6 cellular contexts compared by ENCODE assay signal in genomic region chr12:57429473-57430116, GRCh38. TPM values are rescaled to one million over a fixed set of nuclear protein-coding genes. Genes with fewer than 3 reads are reported as not detected.
A peak's percentile ranks its signal among the peaks of the same experiment; 100 is the strongest.
DNase-seq lines count a peak whose midpoint lies in the region; TF ChIP-seq lines count a peak whose summit lies in the region.

No MANE protein-coding gene starts in this region.

- H3K4me1 ChIP-seq in mesendoderm (ENCODE audit: control insufficient read depth, low read depth, low read length) = no peaks in the 10 kb centered on the region

- H3K4me1 Mint-ChIP-seq in activated CD4-positive, alpha-beta memory T cell treated with anti-CD3 and anti-CD28 coated beads, Interleukin-2, amount 10 ng/mL, durations not matched to agents 7 days and 5 days = peaks cover 37% of the 10 kb centered on the region

- H3K27me3 Mint-ChIP-seq in activated CD4-positive, alpha-beta memory T cell treated with anti-CD3 and anti-CD28 coated beads, Interleukin-2, amount 10 ng/mL, durations not matched to agents 7 days and 5 days = no peaks in the 10 kb centered on the region

- H2BK5ac ChIP-seq in mesendoderm (ENCODE audit: low read length) = no peak overlapping the region

- no peak for TF ChIP-seq CTCF in GM06990 (IDR thresholded peaks at IDR 0.05; ENCODE audit: insufficient read depth, low read length, poor library complexity, severe bottlenecking)

- CTCF ChIA-PET in activated CD4-positive, alpha-beta memory T cell treated with anti-CD3 and anti-CD28 coated beads, Interleukin-2, amount 10 ng/mL, durations not matched to agents 7 days and 5 days (lab: Charles Lee) = interaction anchor here (0.7 to 1.9 kb wide), 10 partner anchors 20 to 301 kb away, joined by 3 to 13 read pairs (median 6); partner anchors contain the start of genes INHBE and LRP1

- POLR2A ChIA-PET in activated CD4-positive, alpha-beta memory T cell treated with anti-CD3 and anti-CD28 coated beads, Interleukin-2, amount 10 ng/mL, durations not matched to agents 7 days and 5 days (lab: Charles Lee) = interaction anchor here (0.6 to 1.8 kb wide), 17 partner anchors 9 to 352 kb away, joined by 3 to 11 read pairs (median 4); partner anchors contain the start of genes ARHGAP9, GLI1 and STAT6

- H3K9ac ChIP-seq in mesendoderm (ENCODE audit: low read length) = peak overlapping the region; percentile 81

- H4K8ac ChIP-seq in mesendoderm (ENCODE audit: low read depth, low read length) = no peak overlapping the region

- H2BK15ac ChIP-seq in mesendoderm (replicated peaks; ENCODE audit: low read depth) = no peak overlapping the region

- H3K36me3 ChIP-seq in GM06990 (ENCODE audit: control insufficient read depth, insufficient read depth, low read length) = 0 out of 2 replicates have a peak, but pooled peaks cover 1% of the 10 kb centered on the region
- no peaks in the 10 kb centered on the region for H3K36me3 ChIP-seq in mesendoderm (ENCODE audit: control insufficient read depth, insufficient read depth, low read length)

- H3K18ac ChIP-seq in mesendoderm (ENCODE audit: low read length) = peak overlapping the region; percentile 99

- H3K4me2 ChIP-seq in mesendoderm (ENCODE audit: low read length) = peak overlapping the region; percentile 77

- no peak overlapping the region for H3K4ac ChIP-seq in mesendoderm (ENCODE audit: low read depth, low read length)

- H3K4me3 Mint-ChIP-seq in activated CD4-positive, alpha-beta memory T cell treated with anti-CD3 and anti-CD28 coated beads, Interleukin-2, amount 10 ng/mL, durations not matched to agents 7 days and 5 days = peak overlapping the region; percentile 99

- H3K4me3 ChIP-seq in GM06990 (replicated peaks; ENCODE audit: low read depth, low read length) (peak overlapping the region; percentile 81), mesendoderm (ENCODE audit: low read length) (peak overlapping the region; percentile 65)

- no peak overlapping the region for H2BK120ac ChIP-seq in mesendoderm (ENCODE audit: low read depth, low read length)

- no peak overlapping the region for H3K23ac ChIP-seq in mesendoderm (ENCODE audit: low read length)

- peak overlapping the region; percentile 99 for H3K27ac Mint-ChIP-seq in activated CD4-positive, alpha-beta memory T cell treated with anti-CD3 and anti-CD28 coated beads, Interleukin-2, amount 10 ng/mL, durations not matched to agents 7 days and 5 days

- peaks cover 2% of the 10 kb centered on the region for H3K79me1 ChIP-seq in mesendoderm (ENCODE audit: low read length)

- H4K5ac ChIP-seq in mesendoderm (ENCODE audit: low read length) = no peak overlapping the region

- H3K36me3 Mint-ChIP-seq in activated CD4-positive, alpha-beta memory T cell treated with anti-CD3 and anti-CD28 coated beads, Interleukin-2, amount 10 ng/mL, durations not matched to agents 7 days and 5 days (ENCODE audit: low read depth) = peaks cover 17% of the 10 kb centered on the region

- DNase-seq in GM06990 (ENCODE audit: extremely low read depth, insufficient read length) (no peak), mesendoderm (no peak), DMS153 treated with DMSO at 0.1 percent for 48 hours (lab: John Stamatoyannopoulos, UW; ENCODE audit: unreplicated experiment) (no peak), NCI-H526 treated with DMSO at 0.1 percent for 48 hours (lab: John Stamatoyannopoulos, UW) (no peak), NCI-H1092 treated with DMSO at 0.1 percent for 48 hours (lab: John Stamatoyannopoulos, UW) (no peak)
- DNase-seq in activated CD4-positive, alpha-beta memory T cell treated with anti-CD3 and anti-CD28 coated beads, Interleukin-2, amount 10 ng/mL, durations not matched to agents 7 days and 5 days = no peak

- H3K79me2 ChIP-seq in mesendoderm (ENCODE audit: control insufficient read depth, insufficient read depth, low read length) = peaks cover 4% of the 10 kb centered on the region

- H3K27ac ChIP-seq in mesendoderm (ENCODE audit: low read depth, low read length) = no peak overlapping the region

- H2AK5ac ChIP-seq in mesendoderm (ENCODE audit: low read length) = no peak overlapping the region

- WGBS in mesendoderm (ENCODE audit: extremely low coverage, insufficient coverage, low lambda C conversion rate) = no CpG with 5 or more reads among the region's 9 CpGs

- H3K56ac ChIP-seq in mesendoderm (ENCODE audit: low read length) = peak overlapping the region; percentile 92

- H3K9me3 Mint-ChIP-seq in activated CD4-positive, alpha-beta memory T cell treated with anti-CD3 and anti-CD28 coated beads, Interleukin-2, amount 10 ng/mL, durations not matched to agents 7 days and 5 days = no peaks in the 10 kb centered on the region

- no peaks in the 10 kb centered on the region for H3K27me3 ChIP-seq in GM06990 (replicated peaks; ENCODE audit: control insufficient read depth, insufficient read depth, low read length)
- H3K27me3 ChIP-seq in mesendoderm (ENCODE audit: insufficient read depth, low read length, poor library complexity) = no peaks in the 10 kb centered on the region

RNA-seq across cellular contexts. Expression of gene R3HDM2, which starts 1.2 kb away (rescaled TPM):
- total RNA-seq in activated CD4-positive, alpha-beta memory T cell treated with anti-CD3 and anti-CD28 coated beads, Interleukin-2, amount 10 ng/mL, durations not matched to agents 7 days and 5 days = 10 to 100 TPM; 70.2 to 71.5 TPM
- polyA plus RNA-seq in mesendoderm (2013, experiment 1 of 2) = 14.4 TPM
- polyA plus RNA-seq in mesendoderm (2013, experiment 2 of 2) = 14.6 TPM

RNA-seq across cellular contexts. Expression of gene INHBC, which starts 5.0 kb away (rescaled TPM):
- not detected for total RNA-seq in activated CD4-positive, alpha-beta memory T cell treated with anti-CD3 and anti-CD28 coated beads, Interleukin-2, amount 10 ng/mL, durations not matched to agents 7 days and 5 days
- polyA plus RNA-seq in mesendoderm (2013, experiment 1 of 2) = 0.04 TPM
- 0.06 TPM for polyA plus RNA-seq in mesendoderm (2013, experiment 2 of 2)

RNA-seq across cellular contexts. Expression of gene INHBE, which starts 25.5 kb away (rescaled TPM):
- under 1 TPM in 1 of 2 experiments, not detected in 1; 0.08 TPM for total RNA-seq in activated CD4-positive, alpha-beta memory T cell treated with anti-CD3 and anti-CD28 coated beads, Interleukin-2, amount 10 ng/mL, durations not matched to agents 7 days and 5 days
- polyA plus RNA-seq in mesendoderm (2013, experiment 1 of 2) = 10.2 TPM
- polyA plus RNA-seq in mesendoderm (2013, experiment 2 of 2) = 10.8 TPM

RNA-seq across cellular contexts. Expression of gene GLI1, which starts 30.0 kb away (rescaled TPM):
- under 1 TPM; 0.30 to 0.48 TPM for total RNA-seq in activated CD4-positive, alpha-beta memory T cell treated with anti-CD3 and anti-CD28 coated beads, Interleukin-2, amount 10 ng/mL, durations not matched to agents 7 days and 5 days
- 5.8 TPM for polyA plus RNA-seq in mesendoderm (2013, experiment 1 of 2)
- polyA plus RNA-seq in mesendoderm (2013, experiment 2 of 2) = 7.3 TPM

RNA-seq across cellular contexts. Expression of gene ARHGAP9, which starts 50.1 kb away (rescaled TPM):
- total RNA-seq in activated CD4-positive, alpha-beta memory T cell treated with anti-CD3 and anti-CD28 coated beads, Interleukin-2, amount 10 ng/mL, durations not matched to agents 7 days and 5 days = 100 to 1,000 TPM; 171 to 188 TPM
- polyA plus RNA-seq in mesendoderm (2013, experiment 1 of 2) = 2.5 TPM
- polyA plus RNA-seq in mesendoderm (2013, experiment 2 of 2) = 3.9 TPM
